In the genomic region with DNA sequence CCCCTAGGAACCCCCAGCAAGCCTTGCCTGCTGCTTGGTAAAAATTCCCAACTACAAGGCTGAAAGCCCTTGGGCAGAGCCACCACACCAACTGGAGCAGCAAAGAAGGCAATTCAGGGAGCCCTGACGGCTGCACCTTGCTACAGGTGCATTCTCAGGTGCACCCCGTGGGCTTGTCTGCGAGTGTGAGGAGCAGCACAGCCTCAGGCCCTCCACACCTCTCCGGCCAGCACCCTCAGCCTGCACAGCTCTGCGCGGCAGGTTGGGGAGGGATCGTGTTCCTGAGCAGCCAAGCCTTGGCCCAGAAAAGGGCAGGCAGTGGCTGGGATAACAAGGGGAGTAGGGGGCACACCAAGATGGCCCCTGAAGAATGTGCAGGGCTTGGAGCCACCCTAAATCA, we compare ENCODE assay signal across 19 cellular contexts.
DNase-seq lines count a peak whose midpoint lies in the region; ATAC-seq, FAIRE-seq and TF ChIP-seq lines count a peak whose summit lies in the region.
"Had no signal": no experiment of that assay in that cellular context is flagged by ENCODE, and none has a peak within 500 bp of the region (broad histone marks: within the 10 kb centered on the region; RNA-seq: fewer than 3 reads in every experiment).

No MANE protein-coding gene starts in this region.

- no peak overlapping the region for H3K4me3 Mint-ChIP-seq in nephron progenitor cell
- H3K4me3 Mint-ChIP-seq: activated naive CD8-positive, alpha-beta T cell treated with anti-CD3 and anti-CD28 coated beads for 36 hours; stimulated activated naive CD8-positive, alpha-beta T cell treated with anti-CD3 and anti-CD28 coated beads, Interleukin-15, amount 100 ng/mL, for 72 hours had no signal

- H3K9me3 Mint-ChIP-seq in nephron progenitor cell, result no peaks in the 10 kb centered on the region
- H3K9me3 Mint-ChIP-seq: activated naive CD8-positive, alpha-beta T cell treated with anti-CD3 and anti-CD28 coated beads for 36 hours; stimulated activated naive CD8-positive, alpha-beta T cell treated with anti-CD3 and anti-CD28 coated beads, Interleukin-15, amount 100 ng/mL, for 72 hours had no signal

- no peak for ATAC-seq in Right ventricle myocardium inferior
- no peak for ATAC-seq in upper lobe of right lung

- intact Hi-C loops in Right ventricle myocardium inferior (cut with DNase I) (loop anchor here (5.0 kb wide), 1 partner anchor 37 kb away; no protein-coding TSS in a partner anchor), upper lobe of right lung (cut with DNase I) (loop anchor here (10.0 kb wide), 1 partner anchor 95 kb away; no protein-coding TSS in a partner anchor)

- FAIRE-seq in RCC 7860 (lab: Jason Lieb, UNC), result no peak
- FAIRE-seq: A204.1, bronchial epithelial cell, endometrium had no signal

- H3K27ac Mint-ChIP-seq in nephron progenitor cell, result peak overlapping the region; percentile 74

- DNase-seq in Right ventricle myocardium inferior (ENCODE audit: missing footprints) (peak; percentile 33), right atrium auricular region (ENCODE audit: low spot score) (no peak), nephron progenitor cell (no peak), upper lobe of right lung (no peak), GF-D8 (lab: John Stamatoyannopoulos, UW) (no peak), RCC 7860 (ENCODE audit: low spot score) (no peak), mesenteric fat pad (ENCODE audit: low spot score) (no peak)
- DNase-seq: activated CD8-positive, alpha-beta memory T cell treated with anti-CD3 and anti-CD28 coated beads, Interleukin-2, amount 50 U/mL, for 48 hours; activated naive CD8-positive, alpha-beta T cell treated with anti-CD3 and anti-CD28 coated beads for 36 hours; Caco-2; foreskin keratinocyte; NCI-H510A treated with DMSO at 0.1 percent for 48 hours; stimulated activated naive CD8-positive, alpha-beta T cell treated with anti-CD3 and anti-CD28 coated beads, Interleukin-15, amount 100 ng/mL, for 72 hours had no signal

- H3K36me3 ChIP-seq in right atrium auricular region (no peaks in the 10 kb centered on the region), ectodermal cell (ENCODE audit: control insufficient read depth, insufficient read depth, low read length) (no peaks in the 10 kb centered on the region), upper lobe of right lung (no peaks in the 10 kb centered on the region)
- H3K36me3 ChIP-seq: ovary had no signal

- 94 to 96% methylated on average over 7 of the region's 7 CpGs for WGBS in ectodermal cell, 2 experiments

- H3K27ac ChIP-seq in right atrium auricular region (peak overlapping the region in 1 of 2 donors; percentile 78), ectodermal cell (ENCODE audit: insufficient read depth, low read depth, low read length, poor library complexity, severe bottlenecking) (peak overlapping the region; percentile 50), upper lobe of right lung (peak overlapping the region; percentile 77)
- H3K27ac ChIP-seq: foreskin keratinocyte had no signal

- H3K4me1 ChIP-seq in right atrium auricular region (peaks cover 2 to 87% of the 10 kb centered on the region in 2 donors), ectodermal cell (ENCODE audit: control insufficient read depth, insufficient read depth, low read length) (peaks cover 47% of the 10 kb centered on the region), upper lobe of right lung (peaks cover 51% of the 10 kb centered on the region)
- H3K4me1 ChIP-seq: Caco-2, foreskin keratinocyte had no signal

- TF ChIP-seq CTCF in right atrium auricular region (IDR thresholded peaks at IDR 0.05) (no peak), nephron progenitor cell (IDR thresholded peaks at IDR 0.05) (no peak), upper lobe of right lung (IDR thresholded peaks at IDR 0.05) (no peak)

- H3K36me3 Mint-ChIP-seq in nephron progenitor cell (ENCODE audit: low read depth), result peaks cover 23% of the 10 kb centered on the region
- H3K36me3 Mint-ChIP-seq: activated naive CD8-positive, alpha-beta T cell treated with anti-CD3 and anti-CD28 coated beads for 36 hours had no signal

- no peaks in the 10 kb centered on the region for H3K27me3 ChIP-seq in right atrium auricular region
- no peaks in the 10 kb centered on the region for H3K27me3 ChIP-seq in ectodermal cell (ENCODE audit: control insufficient read depth, insufficient read depth, low read length, poor library complexity, severe bottlenecking)
- H3K27me3 ChIP-seq in upper lobe of right lung, result no peaks in the 10 kb centered on the region
- H3K27me3 ChIP-seq: foreskin keratinocyte, ovary had no signal

- H3K27me3 Mint-ChIP-seq in nephron progenitor cell (ENCODE audit: low read depth, poor library complexity), result peaks cover 6% of the 10 kb centered on the region
- H3K27me3 Mint-ChIP-seq: activated naive CD8-positive, alpha-beta T cell treated with anti-CD3 and anti-CD28 coated beads for 36 hours; stimulated activated naive CD8-positive, alpha-beta T cell treated with anti-CD3 and anti-CD28 coated beads, Interleukin-15, amount 100 ng/mL, for 72 hours had no signal

- no peak overlapping the region for H3K4me3 ChIP-seq in right atrium auricular region
- H3K4me3 ChIP-seq in ectodermal cell (ENCODE audit: insufficient read depth, low read depth, low read length), result no peak overlapping the region
- no peak overlapping the region for H3K4me3 ChIP-seq in upper lobe of right lung
- H3K4me3 ChIP-seq: ovary, smooth muscle cell had no signal

- no peaks in the 10 kb centered on the region for H3K9me3 ChIP-seq in right atrium auricular region
- H3K9me3 ChIP-seq in ectodermal cell (ENCODE audit: control insufficient read depth, low read length), result no peaks in the 10 kb centered on the region
- no peaks in the 10 kb centered on the region for H3K9me3 ChIP-seq in upper lobe of right lung
- H3K9me3 ChIP-seq: Caco-2, ovary had no signal

- peaks cover 58% of the 10 kb centered on the region for H3K4me1 Mint-ChIP-seq in nephron progenitor cell
